Comparison of ENCODE assay signal across 8 cellular contexts in genomic region chr9:121499177-121499426, GRCh38. TPM values are rescaled to one million over a fixed set of nuclear protein-coding genes. Genes with fewer than 3 reads are reported as not detected.
DNase-seq lines count a peak whose midpoint lies in the region; ATAC-seq, FAIRE-seq and TF ChIP-seq lines count a peak whose summit lies in the region.

No MANE protein-coding gene starts in this region.

- no peak for TF ChIP-seq EP300 in H1 (IDR thresholded peaks at IDR 0.05; ENCODE audit: borderline replicate concordance in 1 of 2, low read depth in 2 of 2, low read length in 2 of 2)
- no peak for TF ChIP-seq EP300 in neural cell (conservative IDR thresholded peaks at IDR 0.05; ENCODE audit: poor library complexity, severe bottlenecking)

- WGBS in H1 (ENCODE audit: extremely low coverage in 1 of 2, insufficient coverage in 1 of 2, insufficient read length in 1 of 2, insufficient replicate concordance in 2 of 2, low coverage in 1 of 2, low lambda C conversion rate in 2 of 2, missing lambda C conversion rate in 1 of 2), 2 experiments = 11% methylated on average over 2 of the region's 8 CpGs; no CpG with 5 or more reads in 1 of the 2 experiments

- POLR2A ChIA-PET in H1 (lab: Charles Lee; ENCODE audit: partially characterized antibody) = interaction anchor here (1.7 kb wide), 1 partner anchor 38 kb away, joined by 3 read pairs; no protein-coding TSS in a partner anchor

- CTCF ChIA-PET in H1 (lab: Charles Lee; ENCODE audit: partially characterized antibody) = interaction anchor here (1.0 to 5.5 kb wide), 6 partner anchors 9 to 436 kb away, joined by 3 to 38 read pairs (median 4); no protein-coding TSS in a partner anchor

- H3K4me1 ChIP-seq in OCI-LY3 (ENCODE audit: low read length) = peaks cover 19% of the 10 kb centered on the region
- H3K4me1 ChIP-seq in H1 (replicated peaks in 1 of 4; ENCODE audit: control insufficient read depth in 3 of 4, insufficient read depth in 4 of 4, low read length in 3 of 4) = peaks cover 0 to 20% (median 4%) of the 10 kb centered on the region in 4 experiments; a peak in 6 of 7 replicates

- peak overlapping the region; percentile 29; the same call in 1 of the 2 replicates for H2BK15ac ChIP-seq in H1 (ENCODE audit: low read length)

- H4K20me1 ChIP-seq in OCI-LY3 (ENCODE audit: insufficient read depth, low read length) (no peaks in the 10 kb centered on the region), H1 (replicated peaks in 1 of 2; ENCODE audit: control insufficient read depth in 1 of 2, insufficient read depth in 2 of 2, low read length in 2 of 2) (peaks cover 0 to 3% of the 10 kb centered on the region in 2 experiments), neural cell (ENCODE audit: insufficient read depth) (no peaks in the 10 kb centered on the region)

- H3K27ac ChIP-seq in OCI-LY3 (ENCODE audit: low read length) (no peak overlapping the region), H1 (ENCODE audit: low read depth, low read length) (no peak overlapping the region), neural cell (ENCODE audit: low read length) (no peak overlapping the region)

- no peak overlapping the region for H4K5ac ChIP-seq in H1 (ENCODE audit: insufficient read length, low read depth, low read length)

- no peaks in the 10 kb centered on the region for H3K79me1 ChIP-seq in H1 (ENCODE audit: low read depth, low read length)

- no peak overlapping the region for H3K56ac ChIP-seq in H1 (replicated peaks; ENCODE audit: insufficient read length, low read depth, low read length)

- H3K9me3 ChIP-seq in OCI-LY3 (ENCODE audit: insufficient read depth, low read length) (no peaks in the 10 kb centered on the region), H1 (ENCODE audit: insufficient read depth in 2 of 2, low read depth in 1 of 2, low read length in 1 of 2) (no peaks in the 10 kb centered on the region; a peak in 1 of 4 replicates), neural cell (ENCODE audit: low read length) (peaks cover 5% of the 10 kb centered on the region)

- H2BK12ac ChIP-seq in H1 (ENCODE audit: low read depth, low read length) = no peak overlapping the region

- H3K18ac ChIP-seq in H1 (ENCODE audit: extremely low read depth, low read length) = no peak overlapping the region; the same call in 1 of the 2 replicates

- no peak for TF ChIP-seq RAD21 in H1 (IDR thresholded peaks at IDR 0.05 in 1 of 2, conservative IDR thresholded peaks at IDR 0.05 in 1 of 2; ENCODE audit: low read depth in 2 of 2, low read length in 2 of 2)
- TF ChIP-seq RAD21 in neural cell (conservative IDR thresholded peaks at IDR 0.05) = no peak

- H3K4me3 ChIP-seq in AG09309 (ENCODE audit: control insufficient read depth, low read depth, low read length) (peak overlapping the region; percentile 36), OCI-LY3 (ENCODE audit: low read length) (no peak overlapping the region), H1 (ENCODE audit: extremely low read depth in 1 of 4, insufficient read depth in 2 of 4, low read depth in 3 of 4, low read length in 4 of 4) (peak overlapping the region; percentile 37 to 64 (median 56)), neural cell (ENCODE audit: low read length) (peak overlapping the region; percentile 71)

- no peak overlapping the region for H3K23ac ChIP-seq in H1 (ENCODE audit: insufficient read length)

- 0 out of 2 replicates have a peak, but pooled peaks cover 6% of the 10 kb centered on the region for H3K27me3 ChIP-seq in OCI-LY3 (ENCODE audit: low read depth, low read length)
- peaks cover 20 to 47% (median 36%) of the 10 kb centered on the region in 4 experiments for H3K27me3 ChIP-seq in H1 (replicated peaks in 1 of 4; ENCODE audit: control insufficient read depth in 3 of 4, extremely low read depth in 1 of 4, insufficient read depth in 3 of 4, low read length in 3 of 4)
- H3K27me3 ChIP-seq in neural cell (ENCODE audit: insufficient read depth, low read depth, low read length) = peaks cover 43% of the 10 kb centered on the region

- no peak overlapping the region for H2AFZ ChIP-seq in OCI-LY3 (ENCODE audit: low read depth, low read length)
- peak overlapping the region; percentile 71; the same call in 1 of the 2 replicates for H2AFZ ChIP-seq in H1 (ENCODE audit: low read length)
- H2AFZ ChIP-seq in neural cell (ENCODE audit: low read depth, low read length) = no peak overlapping the region

- no peak for ATAC-seq in GM18517 (IDR thresholded peaks at IDR 0.05; ENCODE audit: unreplicated experiment)

- H3K4me2 ChIP-seq in OCI-LY3 (ENCODE audit: low read length) (peak overlapping the region; percentile 82; the same call in 1 of the 2 replicates), H1 (ENCODE audit: insufficient read depth in 1 of 2, low read depth in 2 of 2, low read length in 2 of 2) (peak overlapping the region; percentile 74 to 99), neural cell (ENCODE audit: low read length) (peak overlapping the region; percentile 33)

- peaks cover 15% of the 10 kb centered on the region; the same call in 1 of the 2 replicates for H3K23me2 ChIP-seq in H1 (ENCODE audit: low read depth, low read length)

- H2BK20ac ChIP-seq in H1 (ENCODE audit: low read length) = no peak overlapping the region

- no peak overlapping the region for H3K14ac ChIP-seq in H1 (ENCODE audit: insufficient read length)

- no peak overlapping the region for H4K91ac ChIP-seq in H1 (replicated peaks; ENCODE audit: insufficient read length, low read length)

- no peaks in the 10 kb centered on the region for H3K36me3 ChIP-seq in OCI-LY3 (replicated peaks; ENCODE audit: low read depth, low read length)
- no peaks in the 10 kb centered on the region for H3K36me3 ChIP-seq in H1 (ENCODE audit: control insufficient read depth in 2 of 4, insufficient read depth in 4 of 4, low read length in 3 of 4)
- no peaks in the 10 kb centered on the region for H3K36me3 ChIP-seq in neural cell (ENCODE audit: insufficient read depth, low read length)

- H3K79me2 ChIP-seq in OCI-LY3 (ENCODE audit: low read length) = no peaks in the 10 kb centered on the region
- no peaks in the 10 kb centered on the region for H3K79me2 ChIP-seq in H1 (ENCODE audit: control insufficient read depth in 1 of 2, insufficient read depth in 2 of 2, low read length in 2 of 2)
- no peaks in the 10 kb centered on the region for H3K79me2 ChIP-seq in neural cell (replicated peaks; ENCODE audit: insufficient read depth, low read length)

- H3K4ac ChIP-seq in H1 (replicated peaks; ENCODE audit: insufficient read length, low read depth, low read length) = no peak overlapping the region

- no peak overlapping the region for H2BK120ac ChIP-seq in H1 (replicated peaks; ENCODE audit: low read depth, low read length)

- no peak for FAIRE-seq in H1 (lab: Jason Lieb, UNC)

- DNase-seq in AG09309 (ENCODE audit: low read depth) (no peak), H1 (ENCODE audit: low read depth in 1 of 2, low spot score in 2 of 2) (no peak), SKM-1 (lab: John Stamatoyannopoulos, UW; ENCODE audit: unreplicated experiment) (no peak), GF-D8 (lab: John Stamatoyannopoulos, UW) (no peak), NCI-H1105 (lab: John Stamatoyannopoulos, UW) (no peak)

- no peak for TF ChIP-seq POLR2A in H1 (IDR thresholded peaks at IDR 0.05; ENCODE audit: control extremely low read depth in 1 of 2, low read depth in 2 of 2, low read length in 2 of 2)

- no peak overlapping the region for H3K9ac ChIP-seq in OCI-LY3 (ENCODE audit: low read length)
- H3K9ac ChIP-seq in H1 (replicated peaks in 1 of 4; ENCODE audit: extremely low read depth in 1 of 4, low read depth in 3 of 4, low read length in 3 of 4) = no peak overlapping the region
- H3K9ac ChIP-seq in neural cell (ENCODE audit: low read length) = peak overlapping the region; percentile 38

- no peak overlapping the region for H4K8ac ChIP-seq in H1 (ENCODE audit: extremely low read depth, insufficient read depth, low read length)

- no peak overlapping the region for H2BK5ac ChIP-seq in H1 (ENCODE audit: low read depth, low read length)

- no peaks in the 10 kb centered on the region for H3K9me2 ChIP-seq in neural cell (ENCODE audit: insufficient read depth, low read length)

- H3F3A ChIP-seq in neural cell (ENCODE audit: insufficient read depth, low read length, poor library complexity, severe bottlenecking) = no peaks in the 10 kb centered on the region

- TF ChIP-seq CTCF in AG09309 (IDR thresholded peaks at IDR 0.05; ENCODE audit: control insufficient read depth, insufficient read depth, low read depth, low read length, missing control alignments) (no peak), OCI-LY3 (IDR thresholded peaks at IDR 0.05; ENCODE audit: low read depth, low read length) (no peak), H1 (IDR thresholded peaks at IDR 0.05; ENCODE audit: control extremely low read depth in 1 of 3, insufficient read depth in 1 of 3, low read depth in 1 of 3, low read length in 3 of 3) (no peak), neural cell (IDR thresholded peaks at IDR 0.05; ENCODE audit: poor library complexity, severe bottlenecking) (no peak)

- H2AK5ac ChIP-seq in H1 (ENCODE audit: low read depth, low read length) = no peak overlapping the region

TF ChIP-seq in H1, 55 proteins besides CTCF, POLR2A, EP300 and RAD21:
- peak; percentile 29 for TF ChIP-seq RNF2 (IDR thresholded peaks at IDR 0.05; ENCODE audit: borderline replicate concordance, low read depth, low read length, missing control alignments, poor library complexity, severe bottlenecking)
- TF ChIP-seq ZNF274 (IDR thresholded peaks at IDR 0.05; ENCODE audit: borderline replicate concordance, extremely low read depth, low read length) = no peak

TF ChIP-seq in neural cell, 6 proteins besides CTCF, POLR2A, EP300 and RAD21 (continues in another document):
- TF ChIP-seq TAF1 (IDR thresholded peaks at IDR 0.05; ENCODE audit: low read depth) (no peak), MXI1 (conservative IDR thresholded peaks at IDR 0.05; ENCODE audit: poor library complexity, severe bottlenecking) (no peak), SMC3 (conservative IDR thresholded peaks at IDR 0.05; ENCODE audit: poor library complexity) (no peak)

RNA-seq across cellular contexts. Expression of gene GGTA1, which starts 0.5 kb away (rescaled TPM):
- total RNA-seq in H1 (2021; fragmentation: NEBNext Ultra II Directional; extraction: Animal tissue kit (Norgen Biotek cat#: 25700)) = not detected in 2 replicates
- polyA plus RNA-seq in H1 (2011; rRNA removed) (not detected in 2 replicates), neural cell (not detected in 2 replicates)
- polyA plus RNA-seq in H1 (2011; cell fraction: cytosol; rRNA removed) = not detected
- polyA plus RNA-seq in H1 (2011; cell fraction: nucleus; rRNA removed) = not detected
- polyA plus RNA-seq in H1 (2012, experiment 1 of 2) = not detected in 4 replicates
- polyA plus RNA-seq in H1 (2012, experiment 2 of 2) = not detected
- not detected for polyA plus RNA-seq in H1 (2013, experiment 1 of 2)
- polyA plus RNA-seq in H1 (2013, experiment 2 of 2) = not detected
- polyA minus RNA-seq in H1 (2011; rRNA and poly(A)+ RNA removed) = not detected in 2 replicates
- polyA minus RNA-seq in H1 (2011; cell fraction: cytosol; rRNA and poly(A)+ RNA removed) = not detected
- not detected for polyA minus RNA-seq in H1 (2011; cell fraction: nucleus; rRNA and poly(A)+ RNA removed)
- polyA minus RNA-seq in neural cell = not detected in 2 replicates

Comparison
In these comparisons a context has a peak if more than half of its experiments do, and no peak if none do; other contexts are left out.
1. H3K4me2 ChIP-seq: peak in every context shown above with its lines; median percentile 86 in H1; 82 in OCI-LY3; 33 in neural cell.